Comparison of ENCODE assay signal across 1 cellular context in the genomic region with DNA sequence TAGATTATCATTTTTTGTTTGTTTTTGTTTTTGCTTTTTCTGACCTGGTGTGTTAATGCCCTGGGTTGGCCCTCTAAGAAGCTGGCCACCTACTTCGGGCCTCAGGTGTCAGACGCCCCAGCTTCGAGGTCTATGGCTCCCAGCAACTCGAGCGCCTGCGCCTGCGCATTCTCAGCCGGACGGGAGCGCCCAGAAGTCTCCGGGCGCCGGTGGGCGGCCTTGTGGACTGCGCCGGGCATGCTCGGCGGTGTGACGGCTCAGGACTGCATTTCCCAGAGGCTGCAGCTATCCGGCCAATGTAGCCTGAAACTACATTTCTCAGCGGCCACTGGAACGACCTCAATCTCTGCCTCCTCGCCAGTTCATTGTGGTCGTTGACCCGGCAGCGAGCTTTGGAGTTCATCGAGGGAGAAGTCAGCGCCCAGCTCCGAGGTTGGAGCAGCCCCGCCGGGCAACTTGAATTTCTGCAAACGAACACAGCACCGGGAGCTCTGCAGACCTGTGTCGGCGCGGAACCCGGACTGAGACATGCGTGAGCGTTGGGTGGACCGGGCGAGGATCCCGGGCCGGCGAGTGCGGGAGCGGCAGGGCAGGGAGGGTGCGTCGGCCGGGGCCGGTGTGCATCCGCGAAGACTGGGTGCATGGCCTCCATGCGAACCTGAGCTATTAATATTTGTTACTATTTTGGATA.
A peak's percentile ranks its signal among the peaks of the same experiment; 100 is the strongest.
TF ChIP-seq lines count a peak whose summit lies in the region.

A gene (plus strand): TSS at position 219 of the 691 bp plus-strand sequence. CDS start 3,045 bp downstream, outside the sequence.

TF ChIP-seq in HepG2, 621 proteins besides CTCF, POLR2A, EP300 and RAD21 (continued from another document and continues in another):
- TF ChIP-seq, protein P1, sequence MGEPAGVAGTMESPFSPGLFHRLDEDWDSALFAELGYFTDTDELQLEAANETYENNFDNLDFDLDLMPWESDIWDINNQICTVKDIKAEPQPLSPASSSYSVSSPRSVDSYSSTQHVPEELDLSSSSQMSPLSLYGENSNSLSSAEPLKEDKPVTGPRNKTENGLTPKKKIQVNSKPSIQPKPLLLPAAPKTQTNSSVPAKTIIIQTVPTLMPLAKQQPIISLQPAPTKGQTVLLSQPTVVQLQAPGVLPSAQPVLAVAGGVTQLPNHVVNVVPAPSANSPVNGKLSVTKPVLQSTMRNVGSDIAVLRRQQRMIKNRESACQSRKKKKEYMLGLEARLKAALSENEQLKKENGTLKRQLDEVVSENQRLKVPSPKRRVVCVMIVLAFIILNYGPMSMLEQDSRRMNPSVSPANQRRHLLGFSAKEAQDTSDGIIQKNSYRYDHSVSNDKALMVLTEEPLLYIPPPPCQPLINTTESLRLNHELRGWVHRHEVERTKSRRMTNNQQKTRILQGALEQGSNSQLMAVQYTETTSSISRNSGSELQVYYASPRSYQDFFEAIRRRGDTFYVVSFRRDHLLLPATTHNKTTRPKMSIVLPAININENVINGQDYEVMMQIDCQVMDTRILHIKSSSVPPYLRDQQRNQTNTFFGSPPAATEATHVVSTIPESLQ (CRISPR knock-in tag; conservative IDR thresholded peaks at IDR 0.05): no peak
- TF ChIP-seq, protein P2, sequence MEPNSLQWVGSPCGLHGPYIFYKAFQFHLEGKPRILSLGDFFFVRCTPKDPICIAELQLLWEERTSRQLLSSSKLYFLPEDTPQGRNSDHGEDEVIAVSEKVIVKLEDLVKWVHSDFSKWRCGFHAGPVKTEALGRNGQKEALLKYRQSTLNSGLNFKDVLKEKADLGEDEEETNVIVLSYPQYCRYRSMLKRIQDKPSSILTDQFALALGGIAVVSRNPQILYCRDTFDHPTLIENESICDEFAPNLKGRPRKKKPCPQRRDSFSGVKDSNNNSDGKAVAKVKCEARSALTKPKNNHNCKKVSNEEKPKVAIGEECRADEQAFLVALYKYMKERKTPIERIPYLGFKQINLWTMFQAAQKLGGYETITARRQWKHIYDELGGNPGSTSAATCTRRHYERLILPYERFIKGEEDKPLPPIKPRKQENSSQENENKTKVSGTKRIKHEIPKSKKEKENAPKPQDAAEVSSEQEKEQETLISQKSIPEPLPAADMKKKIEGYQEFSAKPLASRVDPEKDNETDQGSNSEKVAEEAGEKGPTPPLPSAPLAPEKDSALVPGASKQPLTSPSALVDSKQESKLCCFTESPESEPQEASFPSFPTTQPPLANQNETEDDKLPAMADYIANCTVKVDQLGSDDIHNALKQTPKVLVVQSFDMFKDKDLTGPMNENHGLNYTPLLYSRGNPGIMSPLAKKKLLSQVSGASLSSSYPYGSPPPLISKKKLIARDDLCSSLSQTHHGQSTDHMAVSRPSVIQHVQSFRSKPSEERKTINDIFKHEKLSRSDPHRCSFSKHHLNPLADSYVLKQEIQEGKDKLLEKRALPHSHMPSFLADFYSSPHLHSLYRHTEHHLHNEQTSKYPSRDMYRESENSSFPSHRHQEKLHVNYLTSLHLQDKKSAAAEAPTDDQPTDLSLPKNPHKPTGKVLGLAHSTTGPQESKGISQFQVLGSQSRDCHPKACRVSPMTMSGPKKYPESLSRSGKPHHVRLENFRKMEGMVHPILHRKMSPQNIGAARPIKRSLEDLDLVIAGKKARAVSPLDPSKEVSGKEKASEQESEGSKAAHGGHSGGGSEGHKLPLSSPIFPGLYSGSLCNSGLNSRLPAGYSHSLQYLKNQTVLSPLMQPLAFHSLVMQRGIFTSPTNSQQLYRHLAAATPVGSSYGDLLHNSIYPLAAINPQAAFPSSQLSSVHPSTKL (CRISPR knock-in tag; IDR thresholded peaks at IDR 0.05): peak; percentile 40
- TF ChIP-seq SIN3B (IDR thresholded peaks at IDR 0.05; ENCODE audit: low read length): no peak
- TF ChIP-seq, protein P3, sequence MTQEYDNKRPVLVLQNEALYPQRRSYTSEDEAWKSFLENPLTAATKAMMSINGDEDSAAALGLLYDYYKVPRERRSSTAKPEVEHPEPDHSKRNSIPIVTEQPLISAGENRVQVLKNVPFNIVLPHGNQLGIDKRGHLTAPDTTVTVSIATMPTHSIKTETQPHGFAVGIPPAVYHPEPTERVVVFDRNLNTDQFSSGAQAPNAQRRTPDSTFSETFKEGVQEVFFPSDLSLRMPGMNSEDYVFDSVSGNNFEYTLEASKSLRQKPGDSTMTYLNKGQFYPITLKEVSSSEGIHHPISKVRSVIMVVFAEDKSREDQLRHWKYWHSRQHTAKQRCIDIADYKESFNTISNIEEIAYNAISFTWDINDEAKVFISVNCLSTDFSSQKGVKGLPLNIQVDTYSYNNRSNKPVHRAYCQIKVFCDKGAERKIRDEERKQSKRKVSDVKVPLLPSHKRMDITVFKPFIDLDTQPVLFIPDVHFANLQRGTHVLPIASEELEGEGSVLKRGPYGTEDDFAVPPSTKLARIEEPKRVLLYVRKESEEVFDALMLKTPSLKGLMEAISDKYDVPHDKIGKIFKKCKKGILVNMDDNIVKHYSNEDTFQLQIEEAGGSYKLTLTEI (CRISPR knock-in tag; conservative IDR thresholded peaks at IDR 0.05): no peak
- no peak for TF ChIP-seq EHMT2 (IDR thresholded peaks at IDR 0.05; ENCODE audit: borderline replicate concordance, low read depth, low read length)
- TF ChIP-seq ZNF607 (CRISPR knock-in tag; IDR thresholded peaks at IDR 0.05; ENCODE audit: borderline replicate concordance): peak; percentile 56; the same call in 1 of the 2 replicates
- no peak; the same call in 1 of the 2 replicates for TF ChIP-seq DMAP1 (CRISPR knock-in tag; IDR thresholded peaks at IDR 0.05)
- TF ChIP-seq KDM3A (CRISPR knock-in tag; IDR thresholded peaks at IDR 0.05; ENCODE audit: low read depth): peak; percentile 49; the same call in 1 of the 2 replicates
- no peak for TF ChIP-seq ZNF558 (CRISPR knock-in tag; IDR thresholded peaks at IDR 0.05; ENCODE audit: borderline replicate concordance)
- TF ChIP-seq GZF1 (CRISPR knock-in tag; IDR thresholded peaks at IDR 0.05): no peak
- peak; percentile 66; the same call in 1 of the 2 replicates for TF ChIP-seq YEATS2 (CRISPR knock-in tag; IDR thresholded peaks at IDR 0.05; ENCODE audit: borderline replicate concordance)
- TF ChIP-seq, protein P4, sequence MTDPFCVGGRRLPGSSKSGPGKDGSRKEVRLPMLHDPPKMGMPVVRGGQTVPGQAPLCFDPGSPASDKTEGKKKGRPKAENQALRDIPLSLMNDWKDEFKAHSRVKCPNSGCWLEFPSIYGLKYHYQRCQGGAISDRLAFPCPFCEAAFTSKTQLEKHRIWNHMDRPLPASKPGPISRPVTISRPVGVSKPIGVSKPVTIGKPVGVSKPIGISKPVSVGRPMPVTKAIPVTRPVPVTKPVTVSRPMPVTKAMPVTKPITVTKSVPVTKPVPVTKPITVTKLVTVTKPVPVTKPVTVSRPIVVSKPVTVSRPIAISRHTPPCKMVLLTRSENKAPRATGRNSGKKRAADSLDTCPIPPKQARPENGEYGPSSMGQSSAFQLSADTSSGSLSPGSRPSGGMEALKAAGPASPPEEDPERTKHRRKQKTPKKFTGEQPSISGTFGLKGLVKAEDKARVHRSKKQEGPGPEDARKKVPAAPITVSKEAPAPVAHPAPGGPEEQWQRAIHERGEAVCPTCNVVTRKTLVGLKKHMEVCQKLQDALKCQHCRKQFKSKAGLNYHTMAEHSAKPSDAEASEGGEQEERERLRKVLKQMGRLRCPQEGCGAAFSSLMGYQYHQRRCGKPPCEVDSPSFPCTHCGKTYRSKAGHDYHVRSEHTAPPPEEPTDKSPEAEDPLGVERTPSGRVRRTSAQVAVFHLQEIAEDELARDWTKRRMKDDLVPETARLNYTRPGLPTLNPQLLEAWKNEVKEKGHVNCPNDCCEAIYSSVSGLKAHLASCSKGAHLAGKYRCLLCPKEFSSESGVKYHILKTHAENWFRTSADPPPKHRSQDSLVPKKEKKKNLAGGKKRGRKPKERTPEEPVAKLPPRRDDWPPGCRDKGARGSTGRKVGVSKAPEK (CRISPR knock-in tag; IDR thresholded peaks at IDR 0.05; ENCODE audit: borderline replicate concordance): no peak
- TF ChIP-seq, protein P5, sequence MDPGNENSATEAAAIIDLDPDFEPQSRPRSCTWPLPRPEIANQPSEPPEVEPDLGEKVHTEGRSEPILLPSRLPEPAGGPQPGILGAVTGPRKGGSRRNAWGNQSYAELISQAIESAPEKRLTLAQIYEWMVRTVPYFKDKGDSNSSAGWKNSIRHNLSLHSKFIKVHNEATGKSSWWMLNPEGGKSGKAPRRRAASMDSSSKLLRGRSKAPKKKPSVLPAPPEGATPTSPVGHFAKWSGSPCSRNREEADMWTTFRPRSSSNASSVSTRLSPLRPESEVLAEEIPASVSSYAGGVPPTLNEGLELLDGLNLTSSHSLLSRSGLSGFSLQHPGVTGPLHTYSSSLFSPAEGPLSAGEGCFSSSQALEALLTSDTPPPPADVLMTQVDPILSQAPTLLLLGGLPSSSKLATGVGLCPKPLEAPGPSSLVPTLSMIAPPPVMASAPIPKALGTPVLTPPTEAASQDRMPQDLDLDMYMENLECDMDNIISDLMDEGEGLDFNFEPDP (CRISPR knock-in tag; conservative IDR thresholded peaks at IDR 0.05): peak; percentile 97; the same call in 1 of the 2 replicates
- TF ChIP-seq NBN (conservative IDR thresholded peaks at IDR 0.05): no peak
- peak; percentile 84 for TF ChIP-seq ZNF564 (CRISPR knock-in tag; IDR thresholded peaks at IDR 0.05)
- TF ChIP-seq, protein P6, sequence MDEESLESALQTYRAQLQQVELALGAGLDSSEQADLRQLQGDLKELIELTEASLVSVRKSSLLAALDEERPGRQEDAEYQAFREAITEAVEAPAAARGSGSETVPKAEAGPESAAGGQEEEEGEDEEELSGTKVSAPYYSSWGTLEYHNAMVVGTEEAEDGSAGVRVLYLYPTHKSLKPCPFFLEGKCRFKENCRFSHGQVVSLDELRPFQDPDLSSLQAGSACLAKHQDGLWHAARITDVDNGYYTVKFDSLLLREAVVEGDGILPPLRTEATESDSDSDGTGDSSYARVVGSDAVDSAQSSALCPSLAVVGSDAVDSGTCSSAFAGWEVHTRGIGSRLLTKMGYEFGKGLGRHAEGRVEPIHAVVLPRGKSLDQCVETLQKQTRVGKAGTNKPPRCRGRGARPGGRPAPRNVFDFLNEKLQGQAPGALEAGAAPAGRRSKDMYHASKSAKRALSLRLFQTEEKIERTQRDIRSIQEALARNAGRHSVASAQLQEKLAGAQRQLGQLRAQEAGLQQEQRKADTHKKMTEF (CRISPR knock-in tag; IDR thresholded peaks at IDR 0.05): peak; percentile 79
- peak; percentile 81 for TF ChIP-seq BORCS8-MEF2B (CRISPR knock-in tag; IDR thresholded peaks at IDR 0.05)
- TF ChIP-seq ARNT2 (CRISPR knock-in tag; IDR thresholded peaks at IDR 0.05; ENCODE audit: low read depth): peak; percentile 83; the same call in 1 of the 2 replicates
- TF ChIP-seq, protein P7, sequence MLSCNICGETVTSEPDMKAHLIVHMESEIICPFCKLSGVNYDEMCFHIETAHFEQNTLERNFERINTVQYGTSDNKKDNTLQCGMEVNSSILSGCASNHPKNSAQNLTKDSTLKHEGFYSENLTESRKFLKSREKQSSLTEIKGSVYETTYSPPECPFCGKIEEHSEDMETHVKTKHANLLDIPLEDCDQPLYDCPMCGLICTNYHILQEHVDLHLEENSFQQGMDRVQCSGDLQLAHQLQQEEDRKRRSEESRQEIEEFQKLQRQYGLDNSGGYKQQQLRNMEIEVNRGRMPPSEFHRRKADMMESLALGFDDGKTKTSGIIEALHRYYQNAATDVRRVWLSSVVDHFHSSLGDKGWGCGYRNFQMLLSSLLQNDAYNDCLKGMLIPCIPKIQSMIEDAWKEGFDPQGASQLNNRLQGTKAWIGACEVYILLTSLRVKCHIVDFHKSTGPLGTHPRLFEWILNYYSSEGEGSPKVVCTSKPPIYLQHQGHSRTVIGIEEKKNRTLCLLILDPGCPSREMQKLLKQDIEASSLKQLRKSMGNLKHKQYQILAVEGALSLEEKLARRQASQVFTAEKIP (CRISPR knock-in tag; IDR thresholded peaks at IDR 0.05; ENCODE audit: borderline replicate concordance): no peak
- peak; percentile 80; the same call in 1 of the 2 replicates for TF ChIP-seq SAFB2 (CRISPR knock-in tag; IDR thresholded peaks at IDR 0.05; ENCODE audit: borderline replicate concordance, low read depth)
- TF ChIP-seq GPN1 (CRISPR knock-in tag; IDR thresholded peaks at IDR 0.05; ENCODE audit: borderline replicate concordance): no peak
- TF ChIP-seq MZF1 (CRISPR knock-in tag; IDR thresholded peaks at IDR 0.05; ENCODE audit: borderline replicate concordance): no peak
- TF ChIP-seq, protein P8, sequence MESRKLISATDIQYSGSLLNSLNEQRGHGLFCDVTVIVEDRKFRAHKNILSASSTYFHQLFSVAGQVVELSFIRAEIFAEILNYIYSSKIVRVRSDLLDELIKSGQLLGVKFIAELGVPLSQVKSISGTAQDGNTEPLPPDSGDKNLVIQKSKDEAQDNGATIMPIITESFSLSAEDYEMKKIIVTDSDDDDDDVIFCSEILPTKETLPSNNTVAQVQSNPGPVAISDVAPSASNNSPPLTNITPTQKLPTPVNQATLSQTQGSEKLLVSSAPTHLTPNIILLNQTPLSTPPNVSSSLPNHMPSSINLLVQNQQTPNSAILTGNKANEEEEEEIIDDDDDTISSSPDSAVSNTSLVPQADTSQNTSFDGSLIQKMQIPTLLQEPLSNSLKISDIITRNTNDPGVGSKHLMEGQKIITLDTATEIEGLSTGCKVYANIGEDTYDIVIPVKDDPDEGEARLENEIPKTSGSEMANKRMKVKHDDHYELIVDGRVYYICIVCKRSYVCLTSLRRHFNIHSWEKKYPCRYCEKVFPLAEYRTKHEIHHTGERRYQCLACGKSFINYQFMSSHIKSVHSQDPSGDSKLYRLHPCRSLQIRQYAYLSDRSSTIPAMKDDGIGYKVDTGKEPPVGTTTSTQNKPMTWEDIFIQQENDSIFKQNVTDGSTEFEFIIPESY (CRISPR knock-in tag; IDR thresholded peaks at IDR 0.05): no peak
- TF ChIP-seq, protein P9, sequence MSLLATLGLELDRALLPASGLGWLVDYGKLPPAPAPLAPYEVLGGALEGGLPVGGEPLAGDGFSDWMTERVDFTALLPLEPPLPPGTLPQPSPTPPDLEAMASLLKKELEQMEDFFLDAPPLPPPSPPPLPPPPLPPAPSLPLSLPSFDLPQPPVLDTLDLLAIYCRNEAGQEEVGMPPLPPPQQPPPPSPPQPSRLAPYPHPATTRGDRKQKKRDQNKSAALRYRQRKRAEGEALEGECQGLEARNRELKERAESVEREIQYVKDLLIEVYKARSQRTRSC (CRISPR knock-in tag; IDR thresholded peaks at IDR 0.05; ENCODE audit: low read depth): no peak
- TF ChIP-seq KLF9 (CRISPR knock-in tag; IDR thresholded peaks at IDR 0.05; ENCODE audit: low read depth): no peak
- no peak for TF ChIP-seq CBFB (CRISPR knock-in tag; IDR thresholded peaks at IDR 0.05)
- TF ChIP-seq, protein P10, sequence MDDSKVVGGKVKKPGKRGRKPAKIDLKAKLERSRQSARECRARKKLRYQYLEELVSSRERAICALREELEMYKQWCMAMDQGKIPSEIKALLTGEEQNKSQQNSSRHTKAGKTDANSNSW (CRISPR knock-in tag; IDR thresholded peaks at IDR 0.05; ENCODE audit: borderline replicate concordance): no peak; the same call in 1 of the 2 replicates
- 0 out of 2 replicates have a peak, but pooled peaks have one; percentile 55 for TF ChIP-seq AHR (CRISPR knock-in tag; IDR thresholded peaks at IDR 0.05)
- TF ChIP-seq HMG20A (CRISPR knock-in tag; IDR thresholded peaks at IDR 0.05; ENCODE audit: borderline replicate concordance): peak; percentile 38; the same call in 1 of the 2 replicates
